In genomic region chr1:155858805-155859233, GRCh38 we compare ENCODE assay signal across 1 cellular context.
A peak's percentile ranks its signal among the peaks of the same experiment; 100 is the strongest.
TF ChIP-seq lines count a peak whose summit lies in the region.

No MANE protein-coding gene starts in this region.

TF ChIP-seq in K562, 482 proteins besides CTCF, POLR2A, EP300 and RAD21 (continues in another document):
- peak; percentile 22; the same call in 1 of the 2 replicates for TF ChIP-seq ESRRA (IDR thresholded peaks at IDR 0.05; ENCODE audit: borderline replicate concordance, low read depth)
- TF ChIP-seq KAT7 (CRISPR knock-in tag; IDR thresholded peaks at IDR 0.05; ENCODE audit: borderline replicate concordance), result no peak; the same call in 1 of the 2 replicates
- TF ChIP-seq BMI1 (IDR thresholded peaks at IDR 0.05; ENCODE audit: low read length), result no peak
- TF ChIP-seq MECOM (CRISPR knock-in tag; IDR thresholded peaks at IDR 0.05), result no peak
- no peak for TF ChIP-seq SMC3 (conservative IDR thresholded peaks at IDR 0.05; ENCODE audit: insufficient read depth, low read depth, low read length)
- TF ChIP-seq POLR2AphosphoS2 (IDR thresholded peaks at IDR 0.05; ENCODE audit: low read length), result no peak
- TF ChIP-seq SMAD2 (IDR thresholded peaks at IDR 0.05; ENCODE audit: low read depth, low read length), result no peak
- TF ChIP-seq ZNF785 (CRISPR knock-in tag; IDR thresholded peaks at IDR 0.05), result no peak
- TF ChIP-seq MIER1 (IDR thresholded peaks at IDR 0.05; ENCODE audit: low read depth), result no peak
- TF ChIP-seq ZNF318 (IDR thresholded peaks at IDR 0.05; ENCODE audit: borderline replicate concordance in 1 of 2, low read depth in 1 of 2), result no peak
- peak; percentile 48; the same call in 1 of the 2 replicates for TF ChIP-seq NBN (IDR thresholded peaks at IDR 0.05; ENCODE audit: low read depth)
- no peak for TF ChIP-seq ZNF76 (CRISPR knock-in tag; IDR thresholded peaks at IDR 0.05; ENCODE audit: borderline replicate concordance)
- no peak for TF ChIP-seq ZNF431 (CRISPR knock-in tag; IDR thresholded peaks at IDR 0.05)
- no peak for TF ChIP-seq BCLAF1 (IDR thresholded peaks at IDR 0.05; ENCODE audit: borderline replicate concordance in 1 of 2, control insufficient read depth in 1 of 2, low read depth in 2 of 2, low read length in 1 of 2)
- no peak for TF ChIP-seq MED1 (CRISPR knock-in tag; IDR thresholded peaks at IDR 0.05; ENCODE audit: borderline replicate concordance)
- no peak for TF ChIP-seq DACH1 (IDR thresholded peaks at IDR 0.05; ENCODE audit: partially characterized antibody)
- no peak for TF ChIP-seq TRIM25 (IDR thresholded peaks at IDR 0.05; ENCODE audit: borderline replicate concordance)
- TF ChIP-seq MCM3 (IDR thresholded peaks at IDR 0.05), result no peak
- no peak for TF ChIP-seq BCL6 (CRISPR knock-in tag; IDR thresholded peaks at IDR 0.05)
- TF ChIP-seq NKRF (IDR thresholded peaks at IDR 0.05; ENCODE audit: borderline replicate concordance), result 0 out of 2 replicates have a peak, but pooled peaks have one; percentile 54
- TF ChIP-seq YBX1 (IDR thresholded peaks at IDR 0.05), result no peak
- TF ChIP-seq TCF15 (CRISPR knock-in tag; IDR thresholded peaks at IDR 0.05), result no peak
- no peak for TF ChIP-seq ETV5 (CRISPR knock-in tag; IDR thresholded peaks at IDR 0.05; ENCODE audit: low read depth)
- no peak for TF ChIP-seq ZNF239 (CRISPR knock-in tag; IDR thresholded peaks at IDR 0.05)
- TF ChIP-seq SRSF7 (optimal IDR thresholded peaks at IDR 0.05; ENCODE audit: low read depth, low read length), result no peak
- TF ChIP-seq NEUROD1 (IDR thresholded peaks at IDR 0.05; ENCODE audit: borderline replicate concordance, low read depth, low read length, partially characterized antibody), result no peak
- no peak for TF ChIP-seq PRPF4 (IDR thresholded peaks at IDR 0.05; ENCODE audit: insufficient read depth, low read depth, low read length, poor library complexity, severe bottlenecking)
- no peak for TF ChIP-seq HBP1 (CRISPR knock-in tag; IDR thresholded peaks at IDR 0.05)
- TF ChIP-seq RHOXF2B (CRISPR knock-in tag; conservative IDR thresholded peaks at IDR 0.05), result no peak
- TF ChIP-seq ERF (CRISPR knock-in tag; IDR thresholded peaks at IDR 0.05), result no peak
- TF ChIP-seq ZNF518B (CRISPR knock-in tag; IDR thresholded peaks at IDR 0.05), result no peak
- TF ChIP-seq CCNT2 (IDR thresholded peaks at IDR 0.05; ENCODE audit: borderline replicate concordance, extremely low read depth, insufficient read length, low read depth, low read length), result no peak
- TF ChIP-seq ZNF707 (CRISPR knock-in tag; conservative IDR thresholded peaks at IDR 0.05), result no peak
- no peak for TF ChIP-seq ILK (tag; IDR thresholded peaks at IDR 0.05; ENCODE audit: borderline replicate concordance, low read depth)
- TF ChIP-seq JUN (IDR thresholded peaks at IDR 0.05; ENCODE audit: borderline replicate concordance, low read depth, low read length), result no peak
- TF ChIP-seq JUN (CRISPR knock-in tag; IDR thresholded peaks at IDR 0.05; ENCODE audit: borderline replicate concordance), result 0 out of 2 replicates have a peak, but pooled peaks have one; percentile 44
- no peak for TF ChIP-seq THRA (IDR thresholded peaks at IDR 0.05)
- TF ChIP-seq CREM (IDR thresholded peaks at IDR 0.05; ENCODE audit: low read depth), result no peak
- TF ChIP-seq NCOA1 (IDR thresholded peaks at IDR 0.05; ENCODE audit: low read depth), result no peak
- TF ChIP-seq ZNF766 (CRISPR knock-in tag; conservative IDR thresholded peaks at IDR 0.05), result peak; percentile 69; the same call in 1 of the 2 replicates
